17 cellular contexts compared by ENCODE assay signal in genomic region chr16:19384656-19385055, GRCh38. TPM values are rescaled to one million over a fixed set of nuclear protein-coding genes. Genes with fewer than 3 reads are reported as not detected.
DNase-seq lines count a peak whose midpoint lies in the region; ATAC-seq and TF ChIP-seq lines count a peak whose summit lies in the region.
"Had no signal": no experiment of that assay in that cellular context is flagged by ENCODE, and none has a peak within 500 bp of the region (broad histone marks: within the 10 kb centered on the region; RNA-seq: fewer than 3 reads in every experiment).

No MANE protein-coding gene starts in this region.

- H2AFZ ChIP-seq in GM23338 = no peak overlapping the region

- H3K4me3 Mint-ChIP-seq in GM23338 = no peak overlapping the region
- H3K4me3 Mint-ChIP-seq: activated naive CD8-positive, alpha-beta T cell treated with anti-CD3 and anti-CD28 coated beads for 36 hours; endodermal cell; naive B cell had no signal

- ATAC-seq in GM23338 = no peak

- peak; percentile 42 for DNase-seq in NCI-H748 (lab: John Stamatoyannopoulos, UW; ENCODE audit: unreplicated experiment)
- no peak for DNase-seq in NCI-H748 treated with DMSO at 0.1 percent for 48 hours (lab: John Stamatoyannopoulos, UW)
- peak; percentile 89 for DNase-seq in NCI-H69 (lab: John Stamatoyannopoulos, UW)
- peak; percentile 62 for DNase-seq in islet precursor cell
- no peak for DNase-seq in SKM-1 (lab: John Stamatoyannopoulos, UW; ENCODE audit: unreplicated experiment)
- no peak for DNase-seq in T-helper 2 cell
- DNase-seq in HCEC 1CT = no peak
- DNase-seq in GM23338 (ENCODE audit: low spot score) = no peak
- DNase-seq: activated naive CD8-positive, alpha-beta T cell treated with anti-CD3 and anti-CD28 coated beads for 36 hours; central memory CD4-positive, alpha-beta T cell; endodermal cell; Karpas-422; kidney glomerular epithelial cell; naive B cell; retina; T-helper 1 cell had no signal

- no peaks in the 10 kb centered on the region for H3K36me3 Mint-ChIP-seq in GM23338 (ENCODE audit: low read depth)
- H3K36me3 Mint-ChIP-seq: activated naive CD8-positive, alpha-beta T cell treated with anti-CD3 and anti-CD28 coated beads for 36 hours; naive B cell had no signal

- no peaks in the 10 kb centered on the region for H3K36me3 ChIP-seq in GM23338 (ENCODE audit: insufficient read depth)

- no peaks in the 10 kb centered on the region for H3K4me1 Mint-ChIP-seq in GM23338

- H3K79me2 ChIP-seq in GM23338 (replicated peaks; ENCODE audit: insufficient read depth) = no peaks in the 10 kb centered on the region

- H3K9me3 Mint-ChIP-seq in GM23338 = peaks cover 4% of the 10 kb centered on the region; the same call in 1 of the 3 replicates
- H3K9me3 Mint-ChIP-seq: activated naive CD8-positive, alpha-beta T cell treated with anti-CD3 and anti-CD28 coated beads for 36 hours had no signal

- no peaks in the 10 kb centered on the region for H3K27me3 ChIP-seq in GM23338 (ENCODE audit: insufficient read depth)

- no peaks in the 10 kb centered on the region for H4K20me1 ChIP-seq in GM23338 (replicated peaks; ENCODE audit: insufficient read depth)

- H3F3A ChIP-seq in GM23338 (replicated peaks; ENCODE audit: low read depth) = no peaks in the 10 kb centered on the region

- no peak overlapping the region for H3K27ac ChIP-seq in GM23338 (ENCODE audit: low read depth)
- H3K27ac ChIP-seq: HL-60 had no signal

- no peak overlapping the region for H3K4me2 ChIP-seq in GM23338

- H3K4me3 ChIP-seq in GM23338 = no peak overlapping the region

- H3K27ac Mint-ChIP-seq in GM23338 = no peak overlapping the region
- H3K27ac Mint-ChIP-seq: activated naive CD8-positive, alpha-beta T cell treated with anti-CD3 and anti-CD28 coated beads for 36 hours; endodermal cell; naive B cell had no signal

- TF ChIP-seq CTCF in GM23338 (conservative IDR thresholded peaks at IDR 0.05; ENCODE audit: low read depth in 2 of 2) = no peak

- no peaks in the 10 kb centered on the region for H3K9me2 ChIP-seq in GM23338 (ENCODE audit: insufficient read depth)

- peaks cover 9% of the 10 kb centered on the region for H3K27me3 Mint-ChIP-seq in GM23338 (ENCODE audit: insufficient read depth, low read depth, poor library complexity)

- H3K4me1 ChIP-seq in GM23338 (ENCODE audit: insufficient read depth) = no peaks in the 10 kb centered on the region

TF ChIP-seq in GM23338, 12 proteins besides CTCF, POLR2A, EP300 and RAD21:
- TF ChIP-seq POLR2AphosphoS5 (IDR thresholded peaks at IDR 0.05; ENCODE audit: low read depth) = no peak
- no peak for TF ChIP-seq EZH2 (IDR thresholded peaks at IDR 0.05; ENCODE audit: low read depth, unreplicated experiment)
- no peak for TF ChIP-seq JUNB (IDR thresholded peaks at IDR 0.05; ENCODE audit: unreplicated experiment)

RNA-seq across cellular contexts. Expression of gene TMC5, which starts 33.0 kb away (rescaled TPM):
- total RNA-seq in GM23338 (2014; rRNA removed; shearing (Covaris generic)) = 1.7 and 2.3 TPM in 2 replicates
- polyA plus RNA-seq in GM23338 (2016; fragmentation: Nextera tagmentation; extraction: Ambion mirVana) = 4.8 and 7.0 TPM in 2 replicates
- total RNA-seq: activated naive CD8-positive, alpha-beta T cell treated with anti-CD3 and anti-CD28 coated beads for 36 hours had no signal

Comparison
In these comparisons a context has a peak if more than half of its experiments do, and no peak if none do; other contexts are left out.
1. DNase-seq: peak in NCI-H748 (single experiment), NCI-H69 (single experiment) and islet precursor cell (single experiment); none in NCI-H748 treated with DMSO at 0.1 percent for 48 hours (single experiment), SKM-1 (single experiment), T-helper 2 cell (0 of 5), HCEC 1CT (single experiment) and GM23338 (single experiment).